13 cellular contexts compared by ENCODE assay signal in the genomic region with DNA sequence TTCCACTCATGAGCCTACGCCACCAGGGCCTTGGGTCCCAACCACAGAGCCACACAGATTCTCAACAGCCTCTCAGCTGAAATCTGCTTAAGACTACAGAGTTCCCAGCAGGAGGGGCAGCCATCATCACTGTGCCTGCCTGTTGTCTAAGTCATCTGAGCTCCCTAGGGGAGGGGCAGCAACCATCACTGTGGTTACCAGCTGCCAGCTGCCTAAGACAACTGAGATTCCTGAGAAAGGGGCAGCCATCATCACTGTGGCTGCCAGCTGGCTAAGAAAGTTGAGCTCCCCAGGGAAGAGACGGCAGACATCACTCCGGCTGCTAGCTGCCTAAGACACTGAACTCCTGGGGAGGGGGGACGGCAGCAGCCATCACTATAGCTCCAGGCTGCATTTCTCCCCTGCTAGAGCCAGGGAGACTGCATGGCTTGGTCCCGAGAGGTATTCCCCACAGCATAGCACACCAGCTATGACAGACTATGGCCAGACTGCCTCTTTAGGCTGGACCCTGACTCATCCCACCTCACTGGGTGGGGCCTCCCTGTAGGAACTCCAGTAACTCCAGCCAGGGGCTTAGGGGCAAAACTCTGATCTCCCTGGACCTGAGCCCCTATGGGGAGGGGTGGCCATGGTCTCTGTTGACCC. TPM values are rescaled to one million over a fixed set of nuclear protein-coding genes. Genes with fewer than 3 reads are reported as not detected.
DNase-seq lines count a peak whose midpoint lies in the region; ATAC-seq lines count a peak whose summit lies in the region.
"Had no signal": no experiment of that assay in that cellular context is flagged by ENCODE, and none has a peak within 500 bp of the region (broad histone marks: within the 10 kb centered on the region; RNA-seq: fewer than 3 reads in every experiment).

No MANE protein-coding gene starts in this region.

- no peak overlapping the region for H3K4me3 Mint-ChIP-seq in T-helper 2 cell treated with Interferon-gamma antibody and Interleukin-4, amounts not matched to agents 5 μg/mL and 100 μg/mL, for 36 hours
- H3K4me3 Mint-ChIP-seq: activated T-cell treated with anti-CD3 and anti-CD28 coated beads, Interleukin-2, amount 50 U/mL, for 4 hours; CD8-positive, alpha-beta memory T cell had no signal

- peaks cover 23% of the 10 kb centered on the region for H3K27me3 Mint-ChIP-seq in T-helper 2 cell treated with Interferon-gamma antibody and Interleukin-4, amounts not matched to agents 5 μg/mL and 100 μg/mL, for 36 hours (ENCODE audit: low read depth)

- H3K36me3 Mint-ChIP-seq in T-helper 2 cell treated with Interferon-gamma antibody and Interleukin-4, amounts not matched to agents 5 μg/mL and 100 μg/mL, for 36 hours (ENCODE audit: low read depth) = no peaks in the 10 kb centered on the region
- H3K36me3 Mint-ChIP-seq: CD8-positive, alpha-beta memory T cell had no signal

- DNase-seq in D341Med (ENCODE audit: low spot score) (peak; percentile 88), LHCN-M2 (ENCODE audit: low read depth) (peak; percentile 89), NCI-H82 (lab: John Stamatoyannopoulos, UW) (peak; percentile 95), left kidney (ENCODE audit: low read depth, low spot score) (peak; percentile 84)
- DNase-seq in T-helper 2 cell treated with Interferon-gamma antibody and Interleukin-4, amounts not matched to agents 5 μg/mL and 100 μg/mL, for 36 hours (ENCODE audit: low spot score) = no peak
- DNase-seq: activated T-cell treated with anti-CD3 and anti-CD28 coated beads, Interleukin-2, amount 50 U/mL, for 4 hours; CD8-positive, alpha-beta memory T cell; right lobe of liver; upper lobe of right lung had no signal

- no peaks in the 10 kb centered on the region for H3K9me3 Mint-ChIP-seq in T-helper 2 cell treated with Interferon-gamma antibody and Interleukin-4, amounts not matched to agents 5 μg/mL and 100 μg/mL, for 36 hours

- no peak overlapping the region for H3K27ac Mint-ChIP-seq in T-helper 2 cell treated with Interferon-gamma antibody and Interleukin-4, amounts not matched to agents 5 μg/mL and 100 μg/mL, for 36 hours
- H3K27ac Mint-ChIP-seq: CD8-positive, alpha-beta memory T cell had no signal

- ATAC-seq in HG03469 (IDR thresholded peaks at IDR 0.05; ENCODE audit: unreplicated experiment) (no peak), HG02759 (IDR thresholded peaks at IDR 0.05; ENCODE audit: unreplicated experiment) (no peak), HG02870 (IDR thresholded peaks at IDR 0.05; ENCODE audit: unreplicated experiment) (no peak)
- ATAC-seq: activated T-cell treated with anti-CD3 and anti-CD28 coated beads, Interleukin-2, amount 50 U/mL, for 4 hours; GM12878; right lobe of liver had no signal

- no peaks in the 10 kb centered on the region for H3K4me1 Mint-ChIP-seq in T-helper 2 cell treated with Interferon-gamma antibody and Interleukin-4, amounts not matched to agents 5 μg/mL and 100 μg/mL, for 36 hours (ENCODE audit: low read depth)
- H3K4me1 Mint-ChIP-seq: CD8-positive, alpha-beta memory T cell had no signal

RNA-seq across cellular contexts. Expression of a gene that starts 37.2 kb away (rescaled TPM):
- 7.9 and 8.1 TPM in 2 replicates for total RNA-seq in LHCN-M2 (2014; rRNA removed)
- polyA plus RNA-seq in LHCN-M2 (2012) = 9.1 TPM
